ENCODE assay signal across 1 cellular context in genomic region chr17:68973098-68973929, GRCh38.
TF ChIP-seq lines count a peak whose summit lies in the region.

No MANE protein-coding gene starts in this region.

TF ChIP-seq in SK-N-SH, 30 proteins besides CTCF, POLR2A, EP300 and RAD21 (continued from another document):
- TF ChIP-seq ZBTB33 (IDR thresholded peaks at IDR 0.05; ENCODE audit: borderline replicate concordance, low read depth) (no peak), EZH2phosphoT487 (IDR thresholded peaks at IDR 0.05; ENCODE audit: borderline replicate concordance, low read depth) (no peak), TEAD4 (IDR thresholded peaks at IDR 0.05; ENCODE audit: borderline replicate concordance, insufficient read depth) (no peak), USF1 (IDR thresholded peaks at IDR 0.05; ENCODE audit: borderline replicate concordance, low read depth) (no peak), MEF2A (IDR thresholded peaks at IDR 0.05; ENCODE audit: borderline replicate concordance, low read depth) (no peak), USF2 (IDR thresholded peaks at IDR 0.05; ENCODE audit: borderline replicate concordance, low read depth, low read length) (no peak)
